In the genomic region with DNA sequence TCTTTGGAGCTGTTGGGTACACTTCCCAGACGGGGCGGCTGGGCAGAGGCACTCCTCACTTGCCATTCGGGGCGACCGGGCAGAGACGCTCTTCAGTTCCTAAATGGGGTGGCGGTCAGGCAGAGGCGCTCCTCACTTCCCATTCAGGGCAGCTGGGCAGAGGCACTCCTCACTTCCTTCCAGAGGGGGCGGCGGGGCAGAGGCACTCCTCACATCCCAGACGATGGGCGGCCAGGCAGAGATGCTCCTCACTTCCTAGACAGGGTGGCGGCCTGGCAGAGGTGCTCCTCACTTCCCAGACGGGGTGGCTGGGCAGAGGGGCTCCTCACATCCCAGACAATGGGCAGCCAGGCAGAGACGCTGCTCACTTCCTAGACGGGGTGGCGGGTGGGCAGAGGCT, we compare ENCODE assay signal across 5 cellular contexts. TPM values are rescaled to one million over a fixed set of nuclear protein-coding genes. Genes with fewer than 3 reads are reported as not detected.
"Had no signal": no experiment of that assay in that cellular context is flagged by ENCODE, and none has a peak within 500 bp of the region (broad histone marks: within the 10 kb centered on the region; RNA-seq: fewer than 3 reads in every experiment).

No MANE protein-coding gene starts in this region.

RNA-seq across cellular contexts. Expression of gene ACTBL2, which starts 35.8 kb away (rescaled TPM):
- total RNA-seq: GM23338, H1, H7, H9, HFFc6 had no signal
- polyA plus RNA-seq: GM23338, H1 had no signal
